8 cellular contexts compared by ENCODE assay signal in genomic region chr5:65925094-65925600, GRCh38. TPM values are rescaled to one million over a fixed set of nuclear protein-coding genes. Genes with fewer than 3 reads are reported as not detected.
DNase-seq lines count a peak whose midpoint lies in the region; ATAC-seq and TF ChIP-seq lines count a peak whose summit lies in the region.

No MANE protein-coding gene starts in this region.

- H3K27me3 ChIP-seq in DND-41 (ENCODE audit: insufficient read depth, low read length, poor library complexity) (no peaks in the 10 kb centered on the region), tibial artery (no peaks in the 10 kb centered on the region)

- no peaks in the 10 kb centered on the region for H3K27me3 Mint-ChIP-seq in osteocyte (ENCODE audit: unreplicated experiment)

- peaks cover 30% of the 10 kb centered on the region for H3K4me1 Mint-ChIP-seq in osteocyte (ENCODE audit: unreplicated experiment)

- H3K36me3 ChIP-seq in DND-41 (ENCODE audit: insufficient read depth, low read length) = peaks cover 7% of the 10 kb centered on the region
- H3K36me3 ChIP-seq in tibial artery = no peaks in the 10 kb centered on the region

- H4K20me1 ChIP-seq in DND-41 (ENCODE audit: insufficient read depth, low read length) = peaks cover 28% of the 10 kb centered on the region; the same call in 1 of the 2 replicates

- DNase-seq in DND-41 (peak; percentile 91), SIG-M5 treated with dmso at 0.1 percent for 504 hours (lab: John Stamatoyannopoulos, UW; ENCODE audit: unreplicated experiment) (peak; percentile 93), globus pallidus (ENCODE audit: low spot score) (peak; percentile 75), osteocyte (ENCODE audit: extremely low spot score, unreplicated experiment) (no peak), tibial artery (peak; percentile 68 to 84)
- peak; percentile 74 for DNase-seq in activated naive CD4-positive, alpha-beta T cell treated with Interleukin-2 at 50 U/mL for 16 hours

- H3K9me3 Mint-ChIP-seq in osteocyte (ENCODE audit: unreplicated experiment) = no peaks in the 10 kb centered on the region

- H3K27ac Mint-ChIP-seq in osteocyte (ENCODE audit: unreplicated experiment) = peak overlapping the region; percentile 97

- ATAC-seq in DND-41 (ENCODE audit: insufficient read depth, low read depth) (peak; percentile 68), GM21529 (IDR thresholded peaks at IDR 0.05; ENCODE audit: unreplicated experiment) (peak; percentile 62)

- peak overlapping the region; percentile 80 for H3K4me3 Mint-ChIP-seq in osteocyte (ENCODE audit: unreplicated experiment)

- TF ChIP-seq RAD21 in Ishikawa (IDR thresholded peaks at IDR 0.05; ENCODE audit: low read depth) = 0 out of 2 replicates have a peak, but pooled peaks have one; percentile 11

- no peak for TF ChIP-seq CTCF in DND-41 (IDR thresholded peaks at IDR 0.05; ENCODE audit: borderline replicate concordance, extremely low read depth, low read length, poor library complexity, severe bottlenecking)
- no peak for TF ChIP-seq CTCF in osteocyte (IDR thresholded peaks at IDR 0.05)
- no peak for TF ChIP-seq CTCF in tibial artery (IDR thresholded peaks at IDR 0.05)

- H3K4me1 ChIP-seq in DND-41 (ENCODE audit: insufficient read depth, low read length) (peaks cover 29% of the 10 kb centered on the region), tibial artery (peaks cover 0 to 17% (median 3%) of the 10 kb centered on the region in 4 donors)

- H3K9ac ChIP-seq in DND-41 (ENCODE audit: low read depth, low read length) = peak overlapping the region; percentile 91

- intact Hi-C loops in tibial artery (cut with DNase I; ENCODE audit: low total_unique reads) = loop anchor here (10.0 kb wide), 2 partner anchors 200 to 300 kb away; partner anchors contain the start of genes NLN, SGTB, SHLD3 and TRAPPC13

- peak overlapping the region; percentile 75 for H3K4me2 ChIP-seq in DND-41 (ENCODE audit: insufficient read depth, low read length)

- peak overlapping the region; percentile 76 for H2AFZ ChIP-seq in DND-41 (ENCODE audit: low read depth, low read length)

- H3K79me2 ChIP-seq in DND-41 (ENCODE audit: insufficient read depth, low read length) = peaks cover 59% of the 10 kb centered on the region

- H3K27ac ChIP-seq in DND-41 (ENCODE audit: low read length) (peak overlapping the region; percentile 99), tibial artery (peak overlapping the region; percentile 100)

- no peak for TF ChIP-seq EP300 in Ishikawa (IDR thresholded peaks at IDR 0.05; ENCODE audit: borderline replicate concordance)

- H3K9me3 ChIP-seq in DND-41 (ENCODE audit: insufficient read depth, low read length, severe bottlenecking) (no peaks in the 10 kb centered on the region), tibial artery (no peaks in the 10 kb centered on the region)

- H3K4me3 ChIP-seq in DND-41 (ENCODE audit: low read depth in 1 of 2, low read length in 2 of 2) = peak overlapping the region; percentile 55 to 79
- peak overlapping the region; percentile 96 to 97 for H3K4me3 ChIP-seq in tibial artery

- H3K36me3 Mint-ChIP-seq in osteocyte (ENCODE audit: unreplicated experiment) = peaks cover 4% of the 10 kb centered on the region

TF ChIP-seq in Ishikawa, 13 proteins besides CTCF, POLR2A, EP300 and RAD21:
- TF ChIP-seq MAX (IDR thresholded peaks at IDR 0.05) = no peak; the same call in 1 of the 2 replicates
- peak; percentile 36; the same call in 1 of the 2 replicates for TF ChIP-seq ZBTB7A (IDR thresholded peaks at IDR 0.05; ENCODE audit: low read depth)

RNA-seq across cellular contexts. Expression of gene ERBIN, which starts 1.2 kb away (rescaled TPM):
- total RNA-seq in osteocyte = 78.1 and 83.7 TPM in 2 replicates
